In the genomic region with DNA sequence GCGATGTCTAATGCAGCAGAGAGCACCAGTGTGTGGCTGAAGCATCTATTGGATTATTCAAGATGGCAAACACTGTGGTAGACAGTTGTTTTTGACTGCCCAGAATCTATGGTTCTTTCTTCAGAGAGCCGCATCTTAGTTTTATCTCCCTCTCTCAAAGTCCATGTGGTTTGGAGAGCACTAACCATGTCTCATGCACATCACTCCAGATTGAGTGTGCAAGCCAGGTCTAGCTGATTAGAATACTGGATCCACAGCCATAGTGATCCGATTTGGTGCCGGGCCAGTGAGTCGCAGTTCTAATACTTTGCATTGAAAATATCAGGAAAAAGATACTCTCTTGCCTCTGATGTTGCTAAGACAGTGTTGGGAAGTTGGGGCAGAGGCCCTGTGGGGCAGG, we compare ENCODE assay signal across 21 cellular contexts.
"Had no signal": no experiment of that assay in that cellular context is flagged by ENCODE, and none has a peak within 500 bp of the region (broad histone marks: within the 10 kb centered on the region; RNA-seq: fewer than 3 reads in every experiment).

No MANE protein-coding gene starts in this region.

- ATAC-seq: activated CD8-positive, alpha-beta T cell treated with anti-CD3 and anti-CD28 coated beads, Interleukin-2, amount 10 ng/mL, durations not matched to agents 7 days and 5 days; activated naive CD4-positive, alpha-beta T cell treated with anti-CD3 and anti-CD28 coated beads, Interleukin-2, amount 50 U/mL, for 72 hours; left lobe of liver; pancreas; right lobe of liver; stimulated activated memory B cell treated with anti-CD40 and anti-IgM and Interleukin-4, amounts not matched to agents 10 μg/mL and 1 μg/mL and 100 μg/mL, for 72 hours; T-cell had no signal

- H3K4me1 Mint-ChIP-seq: stimulated activated memory B cell treated with anti-CD40 and anti-IgM and Interleukin-4, amounts not matched to agents 10 μg/mL and 1 μg/mL and 100 μg/mL, for 72 hours had no signal

- H3K9me3 Mint-ChIP-seq: activated naive CD4-positive, alpha-beta T cell treated with anti-CD3 and anti-CD28 coated beads, Interleukin-2, amount 50 U/mL, for 72 hours; stimulated activated memory B cell treated with anti-CD40 and anti-IgM and Interleukin-4, amounts not matched to agents 10 μg/mL and 1 μg/mL and 100 μg/mL, for 72 hours; T-cell had no signal

- H3K27me3 ChIP-seq: adrenal gland, breast epithelium, pancreas, right lobe of liver, transverse colon, vagina had no signal

- H3K4me3 Mint-ChIP-seq: activated CD8-positive, alpha-beta T cell treated with anti-CD3 and anti-CD28 coated beads, Interleukin-2, amount 10 ng/mL, durations not matched to agents 7 days and 5 days; stimulated activated memory B cell treated with anti-CD40 and anti-IgM and Interleukin-4, amounts not matched to agents 10 μg/mL and 1 μg/mL and 100 μg/mL, for 72 hours; T-cell had no signal

- H3K4me3 ChIP-seq: adrenal gland, breast epithelium, coronary artery, lung, pancreas, right lobe of liver, transverse colon, vagina had no signal

- H3K9me3 ChIP-seq: adrenal gland, breast epithelium, pancreas, right lobe of liver, transverse colon, vagina had no signal

- H3K36me3 Mint-ChIP-seq: activated naive CD4-positive, alpha-beta T cell treated with anti-CD3 and anti-CD28 coated beads, Interleukin-2, amount 50 U/mL, for 72 hours; stimulated activated memory B cell treated with anti-CD40 and anti-IgM and Interleukin-4, amounts not matched to agents 10 μg/mL and 1 μg/mL and 100 μg/mL, for 72 hours; T-cell had no signal

- DNase-seq: activated CD4-positive, alpha-beta T cell treated with anti-CD3 and anti-CD28 coated beads for 48 hours; activated CD4-positive, CD25-positive, alpha-beta regulatory T cell; activated CD8-positive, alpha-beta T cell treated with anti-CD3 and anti-CD28 coated beads, Interleukin-2, amount 10 ng/mL, durations not matched to agents 7 days and 5 days; activated effector memory CD4-positive, alpha-beta T cell treated with anti-CD3 and anti-CD28 coated beads, Interleukin-2, amount 50 U/mL, for 16 hours; activated T-cell treated with anti-CD3 and anti-CD28 coated beads, Interleukin-2, amount 50 U/mL, for 48 hours; head of caudate nucleus; midbrain; stimulated activated CD4-positive, alpha-beta T cell treated with anti-CD3 and anti-CD28 coated beads, Interleukin-4, amount 100 ng/mL, for 24 hours; substantia nigra; T-cell; transverse colon had no signal

- H3K27ac ChIP-seq: adrenal gland, breast epithelium, coronary artery, pancreas, right lobe of liver, transverse colon, vagina had no signal

- H3K27ac Mint-ChIP-seq: activated CD8-positive, alpha-beta T cell treated with anti-CD3 and anti-CD28 coated beads, Interleukin-2, amount 10 ng/mL, durations not matched to agents 7 days and 5 days had no signal

- H3K27me3 Mint-ChIP-seq: stimulated activated memory B cell treated with anti-CD40 and anti-IgM and Interleukin-4, amounts not matched to agents 10 μg/mL and 1 μg/mL and 100 μg/mL, for 72 hours; T-cell had no signal

- H3K36me3 ChIP-seq: adrenal gland, breast epithelium, pancreas, right lobe of liver, transverse colon, vagina had no signal
